In the genomic region with DNA sequence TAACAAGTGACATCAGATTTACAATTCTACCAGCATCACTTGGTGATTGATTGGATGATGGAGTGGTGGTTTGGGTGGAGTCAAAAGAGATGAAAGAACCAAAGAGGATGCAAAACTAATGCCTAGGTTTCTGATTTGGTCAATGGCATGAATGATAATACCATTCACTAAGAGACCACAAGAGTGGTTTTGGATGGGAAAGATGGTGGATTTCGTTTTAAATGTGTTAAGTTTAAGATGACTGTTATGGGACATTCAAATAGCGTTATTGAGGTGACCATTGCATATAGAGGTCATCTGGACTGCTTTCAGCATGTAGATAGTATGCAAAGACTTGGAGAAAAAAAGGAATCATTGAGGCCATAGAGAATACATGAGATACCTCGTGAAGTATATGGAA, we compare ENCODE assay signal across 16 cellular contexts. TPM values are rescaled to one million over a fixed set of nuclear protein-coding genes. Genes with fewer than 3 reads are reported as not detected.
DNase-seq lines count a peak whose midpoint lies in the region; ATAC-seq and TF ChIP-seq lines count a peak whose summit lies in the region.
"Had no signal": no experiment of that assay in that cellular context is flagged by ENCODE, and none has a peak within 500 bp of the region (broad histone marks: within the 10 kb centered on the region; RNA-seq: fewer than 3 reads in every experiment).

No MANE protein-coding gene starts in this region.

- no peaks in the 10 kb centered on the region for H3K27me3 Mint-ChIP-seq in activated T-cell treated with anti-CD3 and anti-CD28 coated beads, Interleukin-2, amount 50 U/mL, for 72 hours (ENCODE audit: low read depth)
- no peaks in the 10 kb centered on the region for H3K27me3 Mint-ChIP-seq in T-helper 17 cell

- TF ChIP-seq POLR2A in ovary (IDR thresholded peaks at IDR 0.05) (no peak), uterus (IDR thresholded peaks at IDR 0.05) (no peak)

- WGBS in ovary, 3 donors: 82 to 88% (median 87%) methylated on average over 3 of the region's 3 CpGs

- peaks cover 60% of the 10 kb centered on the region for H3K4me1 Mint-ChIP-seq in activated T-cell treated with anti-CD3 and anti-CD28 coated beads, Interleukin-2, amount 50 U/mL, for 72 hours (ENCODE audit: low read depth)
- peaks cover 47% of the 10 kb centered on the region for H3K4me1 Mint-ChIP-seq in T-helper 17 cell
- peaks cover 54% of the 10 kb centered on the region for H3K4me1 Mint-ChIP-seq in stimulated activated effector memory CD8-positive, alpha-beta T cell treated with anti-CD3 and anti-CD28 coated beads, Interleukin-12 subunit alpha, Interleukin-12 subunit beta, amount 100 ng/mL, for 72 hours

- no peak for DNase-seq in activated T-cell treated with anti-CD3 and anti-CD28 coated beads, Interleukin-2, amount 50 U/mL, for 72 hours
- DNase-seq in activated T-cell treated with anti-CD3 and anti-CD28 coated beads for 4 hours: no peak
- no peak for DNase-seq in T-helper 17 cell
- no peak for DNase-seq in epithelial cell of prostate (ENCODE audit: low read depth, low spot score)
- DNase-seq in stimulated activated effector memory CD8-positive, alpha-beta T cell treated with anti-CD3 and anti-CD28 coated beads, Interleukin-12 subunit alpha, Interleukin-12 subunit beta, amount 100 ng/mL, for 72 hours (ENCODE audit: low spot score in 2 of 2): no peak
- DNase-seq in effector CD4-positive, alpha-beta T cell: no peak
- DNase-seq in ovary: no peak
- DNase-seq in uterus: no peak
- DNase-seq: DMS 273 treated with DMSO at 0.1 percent for 48 hours; hippocampal formation; KG1; NCI-H1694 treated with DMSO at 0.1 percent for 48 hours; NCI-H69; stimulated activated CD8-positive, alpha-beta memory T cell treated with anti-CD3 and anti-CD28 coated beads, Interleukin-4, amount 100 ng/mL, for 48 hours had no signal

- intact Hi-C loops in ovary (cut with DNase I) (loop anchor here in 1 of 4 donors (5.0 kb wide), 1 partner anchor 350 kb away; no protein-coding TSS in a partner anchor), uterus (cut with DNase I; ENCODE audit: low total_unique reads) (loop anchor here (10.0 kb wide), 1 partner anchor 342 kb away; no protein-coding TSS in a partner anchor)

- H3K27ac Mint-ChIP-seq in activated T-cell treated with anti-CD3 and anti-CD28 coated beads, Interleukin-2, amount 50 U/mL, for 72 hours: peak overlapping the region; percentile 2
- peak overlapping the region; percentile 17 for H3K27ac Mint-ChIP-seq in T-helper 17 cell
- H3K27ac Mint-ChIP-seq in stimulated activated effector memory CD8-positive, alpha-beta T cell treated with anti-CD3 and anti-CD28 coated beads, Interleukin-12 subunit alpha, Interleukin-12 subunit beta, amount 100 ng/mL, for 72 hours: peak overlapping the region; percentile 5

- no peaks in the 10 kb centered on the region for H3K9me3 Mint-ChIP-seq in activated T-cell treated with anti-CD3 and anti-CD28 coated beads, Interleukin-2, amount 50 U/mL, for 72 hours
- H3K9me3 Mint-ChIP-seq in stimulated activated effector memory CD8-positive, alpha-beta T cell treated with anti-CD3 and anti-CD28 coated beads, Interleukin-12 subunit alpha, Interleukin-12 subunit beta, amount 100 ng/mL, for 72 hours: no peaks in the 10 kb centered on the region

- H3K36me3 ChIP-seq in ovary (no peaks in the 10 kb centered on the region), uterus (no peaks in the 10 kb centered on the region)

- H3K4me3 ChIP-seq in ovary (no peak overlapping the region), uterus (no peak overlapping the region)

- H3K27ac ChIP-seq in epithelial cell of prostate (peak overlapping the region; percentile 48), ovary (no peak overlapping the region), uterus (peak overlapping the region in 1 of 2 donors; percentile 15)
- H3K27ac ChIP-seq: vagina had no signal

- H3K9me3 ChIP-seq in T-helper 17 cell (ENCODE audit: control insufficient read depth, low read length, poor library complexity, severe bottlenecking) (no peaks in the 10 kb centered on the region), ovary (no peaks in the 10 kb centered on the region), uterus (no peaks in the 10 kb centered on the region)
- H3K9me3 ChIP-seq: vagina had no signal

- H3K4me1 ChIP-seq in ovary (ENCODE audit: insufficient read depth) (peaks cover 20% of the 10 kb centered on the region), uterus (peaks cover 10 to 18% of the 10 kb centered on the region in 2 donors)

- TF ChIP-seq CTCF in ovary (IDR thresholded peaks at IDR 0.05) (no peak), uterus (IDR thresholded peaks at IDR 0.05) (no peak)

- H3K27me3 ChIP-seq in ovary (no peaks in the 10 kb centered on the region), uterus (no peaks in the 10 kb centered on the region)
- H3K27me3 ChIP-seq: vagina had no signal

- no peak for TF ChIP-seq EP300 in ovary (IDR thresholded peaks at IDR 0.05)

- peak in 1 of 2 donors; percentile 0 for ATAC-seq in activated T-cell treated with anti-CD3 and anti-CD28 coated beads, Interleukin-2, amount 50 U/mL, for 72 hours (replicated peaks in 1 of 2)
- ATAC-seq in T-helper 17 cell: no peak
- ATAC-seq in stimulated activated effector memory CD8-positive, alpha-beta T cell treated with anti-CD3 and anti-CD28 coated beads, Interleukin-12 subunit alpha, Interleukin-12 subunit beta, amount 100 ng/mL, for 72 hours: peak; percentile 33
- ATAC-seq: left lobe of liver had no signal

- peak overlapping the region; percentile 82 to 97 for H3K4me3 Mint-ChIP-seq in activated T-cell treated with anti-CD3 and anti-CD28 coated beads, Interleukin-2, amount 50 U/mL, for 72 hours
- peak overlapping the region; percentile 71 for H3K4me3 Mint-ChIP-seq in T-helper 17 cell
- H3K4me3 Mint-ChIP-seq in stimulated activated effector memory CD8-positive, alpha-beta T cell treated with anti-CD3 and anti-CD28 coated beads, Interleukin-12 subunit alpha, Interleukin-12 subunit beta, amount 100 ng/mL, for 72 hours: peak overlapping the region; percentile 80

- peaks cover 17 to 38% of the 10 kb centered on the region in 2 donors for H3K36me3 Mint-ChIP-seq in activated T-cell treated with anti-CD3 and anti-CD28 coated beads, Interleukin-2, amount 50 U/mL, for 72 hours (ENCODE audit: insufficient read depth in 2 of 2)
- H3K36me3 Mint-ChIP-seq in T-helper 17 cell (ENCODE audit: low read depth): peaks cover 12% of the 10 kb centered on the region
- peaks cover 87% of the 10 kb centered on the region for H3K36me3 Mint-ChIP-seq in stimulated activated effector memory CD8-positive, alpha-beta T cell treated with anti-CD3 and anti-CD28 coated beads, Interleukin-12 subunit alpha, Interleukin-12 subunit beta, amount 100 ng/mL, for 72 hours

RNA-seq across cellular contexts. Expression of gene SMC5, which starts 3.6 kb away (rescaled TPM):
- 10 to 100 TPM; 33.9 to 38.6 TPM for total RNA-seq in activated T-cell treated with anti-CD3 and anti-CD28 coated beads, Interleukin-2, amount 50 U/mL, for 72 hours
- 10 to 100 TPM; 26.5 to 31.1 TPM for total RNA-seq in T-helper 17 cell
- 10 to 100 TPM; 32.4 to 55.8 (median 52.6) TPM for total RNA-seq in ovary
- 10 to 100 TPM; 19.5 to 27.3 TPM for polyA plus RNA-seq in ovary
- total RNA-seq in uterus: 10 to 100 TPM; 17.9 to 65.5 (median 35.4) TPM
